6 cellular contexts compared by ENCODE assay signal in the genomic region with DNA sequence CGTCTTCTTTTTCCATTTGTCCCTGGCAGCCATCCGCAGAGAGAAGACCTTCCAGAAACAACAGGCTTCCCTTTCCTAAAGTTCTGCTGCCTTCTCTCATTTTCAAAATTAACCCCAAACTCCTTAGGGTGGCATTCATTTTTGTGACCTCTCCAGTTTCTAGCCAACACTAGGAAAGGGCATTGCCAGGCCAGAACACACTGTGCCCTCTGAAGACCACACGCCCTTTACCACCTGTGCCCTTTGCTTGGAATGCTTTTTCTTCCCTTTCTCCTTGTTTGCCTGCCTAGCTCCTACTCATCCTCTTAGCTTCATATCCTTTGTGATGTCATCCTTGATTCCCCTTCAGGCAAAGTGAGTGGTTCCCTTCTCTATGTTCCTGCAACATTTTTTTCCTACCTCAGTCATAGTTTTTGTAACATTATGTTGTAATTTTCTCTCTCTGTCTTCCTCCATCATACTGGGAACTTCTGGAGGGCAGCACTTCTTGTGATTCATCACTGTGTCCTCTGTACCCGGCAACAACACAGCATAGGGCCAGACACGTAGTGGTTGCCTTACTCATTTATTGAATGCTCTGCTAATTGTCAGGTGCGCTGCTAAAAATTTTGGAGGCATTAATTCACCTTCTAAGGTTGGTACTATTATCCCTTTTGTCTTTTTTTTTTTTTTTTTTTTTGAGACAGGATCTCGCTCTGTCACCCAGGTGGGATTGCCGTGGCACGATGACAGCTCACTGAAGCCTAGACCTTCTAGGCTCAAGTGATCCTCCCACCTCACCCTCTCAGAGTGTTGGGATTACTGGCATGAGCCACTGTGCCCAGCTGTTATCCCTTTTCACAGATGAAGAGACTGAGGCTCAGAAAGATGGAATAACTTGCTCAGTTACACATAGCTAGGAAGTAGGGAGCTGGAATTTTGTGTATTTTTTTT. TPM values are rescaled to one million over a fixed set of nuclear protein-coding genes. Genes with fewer than 3 reads are reported as not detected.
A peak's percentile ranks its signal among the peaks of the same experiment; 100 is the strongest.
DNase-seq lines count a peak whose midpoint lies in the region; TF ChIP-seq lines count a peak whose summit lies in the region.

No MANE protein-coding gene starts in this region.

- H3K4me2 ChIP-seq in OCI-LY3 (ENCODE audit: low read length) = peak overlapping the region; percentile 95

- H3K36me3 ChIP-seq in ACC112 (ENCODE audit: insufficient read depth, low read length) (peaks cover 9% of the 10 kb centered on the region; the same call in 1 of the 2 replicates), OCI-LY3 (replicated peaks; ENCODE audit: low read depth, low read length) (peaks cover 22% of the 10 kb centered on the region), left ventricle myocardium inferior (peaks cover 45% of the 10 kb centered on the region)

- no peaks in the 10 kb centered on the region for H3K9me3 Mint-ChIP-seq in type B pancreatic cell

- H3K4me3 ChIP-seq in ACC112 (ENCODE audit: low read depth, low read length) = peak overlapping the region; percentile 75
- peak overlapping the region; percentile 95 for H3K4me3 ChIP-seq in OCI-LY3 (ENCODE audit: low read length)
- peak overlapping the region; percentile 77 for H3K4me3 ChIP-seq in left ventricle myocardium inferior

- peak overlapping the region; percentile 88 for H3K4me3 Mint-ChIP-seq in type B pancreatic cell

- H3K9me3 ChIP-seq in OCI-LY3 (ENCODE audit: insufficient read depth, low read length) (no peaks in the 10 kb centered on the region), left ventricle myocardium inferior (replicated peaks) (no peaks in the 10 kb centered on the region)

- H2AFZ ChIP-seq in ACC112 (ENCODE audit: low read length, unreplicated experiment) = no peak overlapping the region
- H2AFZ ChIP-seq in OCI-LY3 (ENCODE audit: low read depth, low read length) = no peak overlapping the region

- peaks cover 8% of the 10 kb centered on the region for H3K4me1 Mint-ChIP-seq in type B pancreatic cell (ENCODE audit: unreplicated experiment)

- peaks cover 6% of the 10 kb centered on the region for H4K20me1 ChIP-seq in OCI-LY3 (ENCODE audit: insufficient read depth, low read length)

- H3K9ac ChIP-seq in OCI-LY3 (ENCODE audit: low read length) = peak overlapping the region; percentile 67

- H3K4me1 ChIP-seq in ACC112 (ENCODE audit: control insufficient read depth, insufficient read depth, low read length, unreplicated experiment) (peaks cover 8% of the 10 kb centered on the region), OCI-LY3 (ENCODE audit: low read length) (peaks cover 11% of the 10 kb centered on the region), left ventricle myocardium inferior (peaks cover 58% of the 10 kb centered on the region)

- H3K27ac Mint-ChIP-seq in type B pancreatic cell = peak overlapping the region; percentile 95

- H3K79me2 ChIP-seq in ACC112 (ENCODE audit: control insufficient read depth, insufficient read depth, low read length, unreplicated experiment) (peaks cover 23% of the 10 kb centered on the region), OCI-LY3 (ENCODE audit: low read length) (peaks cover 18% of the 10 kb centered on the region)

- H3K27ac ChIP-seq in ACC112 (ENCODE audit: low read depth, low read length) (peak overlapping the region; percentile 92), OCI-LY3 (ENCODE audit: low read length) (no peak overlapping the region), left ventricle myocardium inferior (replicated peaks) (peak overlapping the region; percentile 99)

- intact Hi-C loops in left ventricle myocardium inferior (cut with micrococcal nuclease) = no loop called here

- H3K27me3 ChIP-seq in ACC112 (ENCODE audit: insufficient read depth, low read length) = no peaks in the 10 kb centered on the region
- H3K27me3 ChIP-seq in OCI-LY3 (ENCODE audit: low read depth, low read length) = no peaks in the 10 kb centered on the region
- H3K27me3 ChIP-seq in left ventricle myocardium inferior (ENCODE audit: low read depth) = no peaks in the 10 kb centered on the region

- no peaks in the 10 kb centered on the region for H3K27me3 Mint-ChIP-seq in type B pancreatic cell

- no peak for DNase-seq in left ventricle myocardium inferior
- no peak for DNase-seq in type B pancreatic cell (ENCODE audit: extremely low spot score, unreplicated experiment)
- no peak for DNase-seq in NCI-H1092 treated with DMSO at 0.1 percent for 48 hours (lab: John Stamatoyannopoulos, UW)
- DNase-seq in NCI-H2081 treated with DMSO at 0.1 percent for 48 hours (lab: John Stamatoyannopoulos, UW) = no peak

- no peak for TF ChIP-seq CTCF in OCI-LY3 (IDR thresholded peaks at IDR 0.05; ENCODE audit: low read depth, low read length)
- no peak for TF ChIP-seq CTCF in left ventricle myocardium inferior (IDR thresholded peaks at IDR 0.05; ENCODE audit: borderline replicate concordance)
- TF ChIP-seq CTCF in type B pancreatic cell (conservative IDR thresholded peaks at IDR 0.05) = no peak

- peaks cover 16% of the 10 kb centered on the region for H3K36me3 Mint-ChIP-seq in type B pancreatic cell

RNA-seq across cellular contexts. Expression of a gene that starts 1.0 kb away (rescaled TPM):
- 72.0 TPM for total RNA-seq in left ventricle myocardium inferior
- total RNA-seq in type B pancreatic cell (ENCODE audit: low replicate concordance) = 54.4 and 70.3 TPM in 2 replicates

RNA-seq across cellular contexts. Expression of a gene that starts 10.3 kb away (rescaled TPM):
- total RNA-seq in left ventricle myocardium inferior = 75.9 TPM
- total RNA-seq in type B pancreatic cell (ENCODE audit: low replicate concordance) = 38.5 and 44.5 TPM in 2 replicates

RNA-seq across cellular contexts. Expression of a gene that starts 17.0 kb away (rescaled TPM):
- not detected for total RNA-seq in left ventricle myocardium inferior
- total RNA-seq in type B pancreatic cell (ENCODE audit: low replicate concordance) = 84.7 and 205 TPM in 2 replicates

RNA-seq across cellular contexts. Expression of a gene that starts 23.9 kb away (rescaled TPM):
- 39.5 TPM for total RNA-seq in left ventricle myocardium inferior
- 70.1 and 78.9 TPM in 2 replicates for total RNA-seq in type B pancreatic cell (ENCODE audit: low replicate concordance)

RNA-seq across cellular contexts. Expression of a gene that starts 29.7 kb away (rescaled TPM):
- total RNA-seq in left ventricle myocardium inferior = 1.2 TPM
- total RNA-seq in type B pancreatic cell (ENCODE audit: low replicate concordance) = 3.5 and 5.1 TPM in 2 replicates

Comparison
In these comparisons a context has a peak if more than half of its experiments do, and no peak if none do; other contexts are left out.
1. RNA of a gene that starts 17.0 kb away (total RNA-seq): 84.7 to 205 TPM in type B pancreatic cell; not detected in left ventricle myocardium inferior (single experiment); every median in the first group is over 10 times any median in the second.
2. Peak in every context shown above with its lines, with median percentiles within 50 percentile points of each other: H3K4me3 ChIP-seq.